ENCODE assay signal across 18 cellular contexts in genomic region chr2:128302011-128302743, GRCh38. TPM values are rescaled to one million over a fixed set of nuclear protein-coding genes. Genes with fewer than 3 reads are reported as not detected.
DNase-seq lines count a peak whose midpoint lies in the region; TF ChIP-seq lines count a peak whose summit lies in the region.
"Had no signal": no experiment of that assay in that cellular context is flagged by ENCODE, and none has a peak within 500 bp of the region (broad histone marks: within the 10 kb centered on the region; RNA-seq: fewer than 3 reads in every experiment).

No MANE protein-coding gene starts in this region.

- H3K27ac ChIP-seq in H9 (ENCODE audit: insufficient read length, low read depth, low read length) (no peak overlapping the region), smooth muscle cell (ENCODE audit: low read depth) (peak overlapping the region; percentile 86)
- H3K27ac ChIP-seq: KMS-11, pancreas had no signal

- H4K5ac ChIP-seq in H9 (ENCODE audit: insufficient read length, low read depth, low read length): no peak overlapping the region

- no peak overlapping the region for H3T11ph ChIP-seq in H9 (ENCODE audit: low read length)

- H3K27me3 Mint-ChIP-seq in H9 (ENCODE audit: low read depth): no peaks in the 10 kb centered on the region
- H3K27me3 Mint-ChIP-seq: activated T-cell treated with anti-CD3 and anti-CD28 coated beads, Interleukin-2, amount 50 U/mL, for 24 hours; CD4-positive, alpha-beta T cell; stimulated activated memory B cell treated with anti-CD40 and anti-IgM and Interleukin-4, amounts not matched to agents 10 μg/mL and 1 μg/mL and 100 μg/mL, for 72 hours had no signal

- no peak overlapping the region for H2AFZ ChIP-seq in H9 (ENCODE audit: low read length)
- H2AFZ ChIP-seq in smooth muscle cell (ENCODE audit: low read depth): no peak overlapping the region

- H3K36me3 ChIP-seq in adipocyte (ENCODE audit: control insufficient read depth, insufficient read depth, low read length, severe bottlenecking) (no peaks in the 10 kb centered on the region), smooth muscle cell (ENCODE audit: low read depth) (no peaks in the 10 kb centered on the region)
- H3K36me3 ChIP-seq: pancreas had no signal

- peaks cover 5% of the 10 kb centered on the region for H4K20me1 ChIP-seq in H9 (ENCODE audit: control insufficient read depth, insufficient read depth, insufficient read length)
- peaks cover 10% of the 10 kb centered on the region for H4K20me1 ChIP-seq in smooth muscle cell (ENCODE audit: low read depth)

- H3K36me3 Mint-ChIP-seq in H9 (ENCODE audit: insufficient read depth in 1 of 3, low read depth in 3 of 3): peaks cover 3 to 20% (median 10%) of the 10 kb centered on the region in 3 experiments; a peak in 6 of 7 replicates

- H3K4me2 ChIP-seq in H9 (ENCODE audit: insufficient read depth, insufficient read length, low read length) (no peak overlapping the region), smooth muscle cell (peak overlapping the region; percentile 8)
- H3K4me2 ChIP-seq: KMS-11 had no signal

- no peak overlapping the region for H3K18ac ChIP-seq in H9 (ENCODE audit: insufficient read length, low read depth, low read length)

- H3K79me1 ChIP-seq in H9 (ENCODE audit: insufficient read depth, low read depth, low read length, poor library complexity, severe bottlenecking): peaks cover 16% of the 10 kb centered on the region

- peaks cover 4% of the 10 kb centered on the region; the same call in 1 of the 2 replicates for H3K4me1 ChIP-seq in H9 (ENCODE audit: insufficient read depth, low read length)
- peaks cover 68% of the 10 kb centered on the region for H3K4me1 ChIP-seq in adipocyte (ENCODE audit: control insufficient read depth, insufficient read depth, low read length)
- peaks cover 19% of the 10 kb centered on the region for H3K4me1 ChIP-seq in smooth muscle cell (ENCODE audit: low read depth)

- no CpG with 5 or more reads among the region's 8 CpGs for WGBS in H9 (ENCODE audit: extremely low coverage, insufficient read length, low lambda C conversion rate)
- WGBS in smooth muscle cell (ENCODE audit: low lambda C conversion rate): 82% methylated on average over 8 of the region's 8 CpGs

- no peak overlapping the region for H3K23ac ChIP-seq in H9 (ENCODE audit: insufficient read length, low read depth, low read length)

- H3K9me3 ChIP-seq in H9 (ENCODE audit: control insufficient read depth, low read depth, low read length): no peaks in the 10 kb centered on the region
- H3K9me3 ChIP-seq in adipocyte (ENCODE audit: control insufficient read depth, low read length): no peaks in the 10 kb centered on the region
- H3K9me3 ChIP-seq in smooth muscle cell (replicated peaks; ENCODE audit: low read depth): no peaks in the 10 kb centered on the region
- H3K9me3 ChIP-seq: pancreas had no signal

- no peaks in the 10 kb centered on the region for H3K23me2 ChIP-seq in H9 (ENCODE audit: insufficient read length, low read depth, low read length, poor library complexity, severe bottlenecking)

- H3K4me3 Mint-ChIP-seq in H9: no peak overlapping the region
- H3K4me3 Mint-ChIP-seq: activated T-cell treated with anti-CD3 and anti-CD28 coated beads, Interleukin-2, amount 50 U/mL, for 24 hours; CD4-positive, alpha-beta T cell; stimulated activated memory B cell treated with anti-CD40 and anti-IgM and Interleukin-4, amounts not matched to agents 10 μg/mL and 1 μg/mL and 100 μg/mL, for 72 hours had no signal

- H2BK20ac ChIP-seq in H9 (ENCODE audit: low read depth, low read length, poor library complexity, severe bottlenecking): no peak overlapping the region

- H3K4me3 ChIP-seq in adipocyte (ENCODE audit: low read length) (no peak overlapping the region), smooth muscle cell (no peak overlapping the region)
- H3K4me3 ChIP-seq: lung, pancreas had no signal

- no peak overlapping the region for H2BK5ac ChIP-seq in H9 (ENCODE audit: insufficient read length, low read length)

- H3K27me3 ChIP-seq in H9 (ENCODE audit: insufficient read depth, low read length): no peaks in the 10 kb centered on the region
- no peaks in the 10 kb centered on the region for H3K27me3 ChIP-seq in adipocyte (replicated peaks; ENCODE audit: control insufficient read depth, insufficient read depth, low read length)
- H3K27me3 ChIP-seq in smooth muscle cell (ENCODE audit: low read depth): no peaks in the 10 kb centered on the region
- H3K27me3 ChIP-seq: pancreas had no signal

- no peak overlapping the region for H3K56ac ChIP-seq in H9 (ENCODE audit: insufficient read length, low read depth, low read length)

- peak overlapping the region in 2 of 3 experiments; percentile 49 to 62; a peak in 2 of 7 replicates for H3K27ac Mint-ChIP-seq in H9
- H3K27ac Mint-ChIP-seq: activated T-cell treated with anti-CD3 and anti-CD28 coated beads, Interleukin-2, amount 50 U/mL, for 24 hours; CD4-positive, alpha-beta T cell; stimulated activated memory B cell treated with anti-CD40 and anti-IgM and Interleukin-4, amounts not matched to agents 10 μg/mL and 1 μg/mL and 100 μg/mL, for 72 hours had no signal

- H4K91ac ChIP-seq in H9 (ENCODE audit: insufficient read length, low read depth, low read length): no peak overlapping the region

- no peaks in the 10 kb centered on the region for H3K9me3 Mint-ChIP-seq in H9
- H3K9me3 Mint-ChIP-seq: CD4-positive, alpha-beta T cell had no signal

- H2AK5ac ChIP-seq in H9 (ENCODE audit: insufficient read length, low read length): no peak overlapping the region

- no peak for DNase-seq in H9
- no peak for DNase-seq in adipocyte (ENCODE audit: low read depth)
- DNase-seq in islet precursor cell: peak; percentile 73
- DNase-seq in smooth muscle cell (lab: John Stamatoyannopoulos, UW; ENCODE audit: unreplicated experiment): no peak
- DNase-seq in NCI-H345 treated with DMSO at 0.1 percent for 48 hours (lab: John Stamatoyannopoulos, UW; ENCODE audit: unreplicated experiment): no peak
- DNase-seq in KBM-7: no peak
- DNase-seq in epidermal melanocyte (ENCODE audit: insufficient read length, low spot score): no peak
- no peak for DNase-seq in GOT3 (lab: John Stamatoyannopoulos, UW)
- DNase-seq: activated CD4-positive, alpha-beta T cell treated with anti-CD3 and anti-CD28 coated beads for 4 hours; activated T-cell treated with anti-CD3 and anti-CD28 coated beads, Interleukin-2, amount 50 U/mL, for 24 hours; CD4-positive, alpha-beta T cell; NCI-H2081 treated with DMSO at 0.1 percent for 48 hours; NK-92 treated with Interleukin-12 subunit alpha and Interleukin-12 subunit beta, amount 100 ng/mL, for 24 hours; SW 1271 had no signal

- H3K4me1 Mint-ChIP-seq in H9: peaks cover 45 to 64% of the 10 kb centered on the region in 2 experiments

- H2BK15ac ChIP-seq in H9 (ENCODE audit: low read depth, low read length): no peak overlapping the region

- H3K14ac ChIP-seq in H9 (ENCODE audit: insufficient read depth, low read length): no peak overlapping the region

- H3K4ac ChIP-seq in H9 (ENCODE audit: low read depth, low read length): no peak overlapping the region

- no peak overlapping the region for H4K8ac ChIP-seq in H9 (replicated peaks; ENCODE audit: insufficient read length, low read depth, low read length)

- H2BK12ac ChIP-seq in H9 (ENCODE audit: insufficient read length, low read depth, low read length): no peak overlapping the region

- H3K9ac ChIP-seq in H9 (ENCODE audit: extremely low read depth, insufficient read length, low read length) (no peak overlapping the region), adipocyte (ENCODE audit: low read length) (peak overlapping the region; percentile 47), smooth muscle cell (ENCODE audit: low read depth) (peak overlapping the region; percentile 21)
- H3K9ac ChIP-seq: KMS-11 had no signal

- no peak overlapping the region for H2BK120ac ChIP-seq in H9 (ENCODE audit: low read depth, low read length, poor library complexity, severe bottlenecking)

- in situ Hi-C loops in KBM-7 (cut with MboI; ENCODE audit: low pct_unique_long_range_greater_than_20kb, low sequenced_read_pairs): no loop called here

- TF ChIP-seq CTCF in H9 (conservative IDR thresholded peaks at IDR 0.05) (no peak), smooth muscle cell (IDR thresholded peaks at IDR 0.05; ENCODE audit: borderline replicate concordance, insufficient read depth, poor library complexity, severe bottlenecking) (no peak)

- peaks cover 3% of the 10 kb centered on the region for H3F3A ChIP-seq in smooth muscle cell (ENCODE audit: low read depth)

- H3K79me2 ChIP-seq in H9 (ENCODE audit: insufficient read depth, low read length) (peaks cover 60% of the 10 kb centered on the region; the same call in 1 of the 2 replicates), smooth muscle cell (ENCODE audit: low read depth) (peaks cover 16% of the 10 kb centered on the region)

RNA-seq across cellular contexts. Expression of gene HS6ST1, which starts 16.5 kb away (rescaled TPM):
- total RNA-seq in H9 (2021) (58.9 and 60.2 TPM in 2 replicates), smooth muscle cell (9.3 and 11.3 TPM in 2 replicates)
- 13.0 and 17.6 TPM in 2 replicates for polyA plus RNA-seq in smooth muscle cell
